Comparison of ENCODE assay signal across 8 cellular contexts in genomic region chr5:10563132-10563939, GRCh38. TPM values are rescaled to one million over a fixed set of nuclear protein-coding genes. Genes with fewer than 3 reads are reported as not detected.
DNase-seq lines count a peak whose midpoint lies in the region; ATAC-seq and TF ChIP-seq lines count a peak whose summit lies in the region.

No MANE protein-coding gene starts in this region.

- H3K4me3 ChIP-seq in colonic mucosa: peak overlapping the region; percentile 59
- H3K4me3 ChIP-seq in mesendoderm (ENCODE audit: low read length): peak overlapping the region; percentile 29

- no peak overlapping the region for H2BK15ac ChIP-seq in mesendoderm (replicated peaks; ENCODE audit: low read depth)

- no peak overlapping the region for H4K5ac ChIP-seq in mesendoderm (ENCODE audit: low read length)

- peak overlapping the region; percentile 49 for H2BK120ac ChIP-seq in mesendoderm (ENCODE audit: low read depth, low read length)

- no CpG with 5 or more reads among the region's 74 CpGs for WGBS in mesendoderm (ENCODE audit: extremely low coverage, insufficient coverage, low lambda C conversion rate)

- peaks cover 17% of the 10 kb centered on the region for H3K4me1 Mint-ChIP-seq in T-helper 17 cell

- no peaks in the 10 kb centered on the region for H3K79me2 ChIP-seq in mesendoderm (ENCODE audit: control insufficient read depth, insufficient read depth, low read length)

- peak overlapping the region; percentile 6 for H3K23ac ChIP-seq in mesendoderm (ENCODE audit: low read length)

- intact Hi-C loops in colonic mucosa (cut with DNase I): no loop called here

- H3K79me1 ChIP-seq in mesendoderm (ENCODE audit: low read length): no peaks in the 10 kb centered on the region

- H3K9me3 ChIP-seq in T-helper 17 cell (ENCODE audit: control insufficient read depth, low read length, poor library complexity, severe bottlenecking) (no peaks in the 10 kb centered on the region), colonic mucosa (no peaks in the 10 kb centered on the region)

- no peak overlapping the region for H2BK5ac ChIP-seq in mesendoderm (ENCODE audit: low read length)

- H3K36me3 ChIP-seq in colonic mucosa (no peaks in the 10 kb centered on the region), mesendoderm (ENCODE audit: control insufficient read depth, insufficient read depth, low read length) (no peaks in the 10 kb centered on the region)

- H3K27ac ChIP-seq in colonic mucosa: peak overlapping the region; percentile 66
- peak overlapping the region; percentile 62 for H3K27ac ChIP-seq in mesendoderm (ENCODE audit: low read depth, low read length)
- H3K27ac ChIP-seq in substantia nigra (ENCODE audit: low read depth, low read length, poor library complexity, severe bottlenecking): no peak overlapping the region

- no peak overlapping the region for H4K8ac ChIP-seq in mesendoderm (ENCODE audit: low read depth, low read length)

- no peaks in the 10 kb centered on the region for H3K36me3 Mint-ChIP-seq in T-helper 17 cell (ENCODE audit: low read depth)

- ATAC-seq in HG03095 (IDR thresholded peaks at IDR 0.05; ENCODE audit: unreplicated experiment): peak; percentile 25
- ATAC-seq in T-helper 17 cell: peak; percentile 69

- H3K56ac ChIP-seq in mesendoderm (ENCODE audit: low read length): peak overlapping the region; percentile 88

- peak overlapping the region; percentile 34 for H3K27ac Mint-ChIP-seq in T-helper 17 cell

- TF ChIP-seq CTCF in colonic mucosa (IDR thresholded peaks at IDR 0.05): no peak

- peaks cover 6% of the 10 kb centered on the region for H3K27me3 Mint-ChIP-seq in T-helper 17 cell

- no peaks in the 10 kb centered on the region for H3K4me1 ChIP-seq in colonic mucosa
- H3K4me1 ChIP-seq in mesendoderm (ENCODE audit: control insufficient read depth, low read depth, low read length): peaks cover 4% of the 10 kb centered on the region

- H2AK5ac ChIP-seq in mesendoderm (ENCODE audit: low read length): no peak overlapping the region

- peak overlapping the region; percentile 97 for H3K18ac ChIP-seq in mesendoderm (ENCODE audit: low read length)

- peak overlapping the region; percentile 93 for H3K4me3 Mint-ChIP-seq in T-helper 17 cell

- peaks cover 35% of the 10 kb centered on the region for H3K27me3 ChIP-seq in colonic mucosa
- H3K27me3 ChIP-seq in mesendoderm (ENCODE audit: insufficient read depth, low read length, poor library complexity): peaks cover 8% of the 10 kb centered on the region

- DNase-seq in NOMO-1 treated with dmso at 0.1 percent for 144 hours (lab: John Stamatoyannopoulos, UW; ENCODE audit: unreplicated experiment) (peak; percentile 45), NOMO-1 treated with DMSO at 0.1 percent for 48 hours (lab: John Stamatoyannopoulos, UW; ENCODE audit: unreplicated experiment) (no peak), T-helper 17 cell (peak; percentile 43 to 55 (median 54)), colonic mucosa (peak; percentile 48), mesendoderm (peak; percentile 81), substantia nigra (lab: John Stamatoyannopoulos, UW) (no peak)
- peak; percentile 11 to 33 for DNase-seq in stimulated activated CD8-positive, alpha-beta memory T cell treated with anti-CD3 and anti-CD28 coated beads, Interleukin-7, amount 100 ng/mL, for 4 hours (ENCODE audit: low read depth in 2 of 2)

- H3K9ac ChIP-seq in colonic mucosa (ENCODE audit: low read depth in 2 of 2, low read length in 2 of 2) (peak overlapping the region; percentile 40 to 66), mesendoderm (ENCODE audit: low read length) (peak overlapping the region; percentile 66)

- peak overlapping the region; percentile 84 for H3K4ac ChIP-seq in mesendoderm (ENCODE audit: low read depth, low read length)

- peak overlapping the region; percentile 52 for H3K4me2 ChIP-seq in mesendoderm (ENCODE audit: low read length)

RNA-seq across cellular contexts. Expression of gene ANKRD33B, which starts 0.5 kb away (rescaled TPM):
- 10 to 100 TPM in 1 of 2 donors, 1 to 10 TPM in 1; 5.3 to 13.9 TPM for total RNA-seq in T-helper 17 cell
- total RNA-seq in colonic mucosa: under 1 TPM; 0.47 to 0.66 TPM
- polyA plus RNA-seq in mesendoderm (2013, experiment 1 of 2): 4.1 TPM
- polyA plus RNA-seq in mesendoderm (2013, experiment 2 of 2): 4.1 TPM

Comparison
In these comparisons a context has a peak if more than half of its experiments do, and no peak if none do; other contexts are left out.
1. DNase-seq: peak in NOMO-1 treated with dmso at 0.1 percent for 144 hours (single experiment), T-helper 17 cell (3 of 3), colonic mucosa (single experiment), mesendoderm (single experiment) and stimulated activated CD8-positive, alpha-beta memory T cell treated with anti-CD3 and anti-CD28 coated beads, Interleukin-7, amount 100 ng/mL, for 4 hours (2 of 2); none in NOMO-1 treated with DMSO at 0.1 percent for 48 hours (single experiment) and substantia nigra (0 of 49).